ENCODE assay signal across 8 cellular contexts in genomic region chr9:69919461-69920061, GRCh38.
DNase-seq lines count a peak whose midpoint lies in the region; ATAC-seq, FAIRE-seq and TF ChIP-seq lines count a peak whose summit lies in the region.

No MANE protein-coding gene starts in this region.

- CTCF ChIA-PET in K562 (lab: Yijun Ruan, JAX; ENCODE audit: low intra/inter-chr PET ratio), result interaction anchor here (1.9 kb wide), 1 partner anchor 497 kb away, joined by 5 read pairs; no protein-coding TSS in a partner anchor

- BruUV-seq in K562 (replicated peaks; lab: Mats Ljungman, UMichigan), result no TSS peak

- H3K79me2 ChIP-seq in K562 (ENCODE audit: control insufficient read depth, insufficient read depth, low read length), result no peaks in the 10 kb centered on the region

- H3K4me1 ChIP-seq in K562 (replicated peaks in 1 of 2; ENCODE audit: control insufficient read depth in 2 of 2, insufficient read depth in 2 of 2, low read length in 2 of 2) (no peaks in the 10 kb centered on the region), stomach (no peaks in the 10 kb centered on the region)

- no peak for TF ChIP-seq POLR2A in K562 (conservative IDR thresholded peaks at IDR 0.05)
- no peak for TF ChIP-seq POLR2A in stomach (IDR thresholded peaks at IDR 0.05)

- H3K4me2 ChIP-seq in K562 (ENCODE audit: insufficient read depth, low read length), result no peak overlapping the region

- H3K27me3 ChIP-seq in K562 (ENCODE audit: control insufficient read depth in 2 of 2, insufficient read depth in 2 of 2, low read length in 2 of 2) (peaks cover 0 to 5% of the 10 kb centered on the region in 2 experiments; a peak in 1 of 5 replicates), stomach (peaks cover 0 to 14% (median 0%) of the 10 kb centered on the region in 3 donors)

- intact Hi-C loops in K562 (cut with micrococcal nuclease) (loop anchor here (1.0 to 10.0 kb wide), 2 partner anchors 246 to 355 kb away; no protein-coding TSS in a partner anchor), stomach (cut with DNase I; ENCODE audit: low total_unique reads) (no loop called here)

- ATAC-seq in HG03354 (IDR thresholded peaks at IDR 0.05; ENCODE audit: poor library complexity, severe bottlenecking, unreplicated experiment) (peak; percentile 93), K562 (peak; percentile 83), HG03457 (IDR thresholded peaks at IDR 0.05; ENCODE audit: unreplicated experiment) (no peak)

- in situ Hi-C loops in K562 (cut with MboI), result no loop called here

- TF ChIP-seq CTCF in K562 (IDR thresholded peaks at IDR 0.05 in 2 of 3, conservative IDR thresholded peaks at IDR 0.05 in 1 of 3; ENCODE audit: insufficient read depth in 2 of 3, low read depth in 1 of 3, low read length in 3 of 3) (peak; percentile 48 to 60 (median 59); a peak in 5 of 6 replicates), stomach (IDR thresholded peaks at IDR 0.05) (peak in 5 of 7 experiments; percentile 20 to 58 (median 46))

- peak; percentile 76 for FAIRE-seq in K562 (lab: Jason Lieb, UNC)

- no peak for TF ChIP-seq EP300 in K562 (IDR thresholded peaks at IDR 0.05; ENCODE audit: low read length)
- no peak for TF ChIP-seq EP300 in stomach (IDR thresholded peaks at IDR 0.05)

- no peak overlapping the region for H2AFZ ChIP-seq in K562 (ENCODE audit: low read depth, low read length)

- H3K36me3 ChIP-seq in K562 (ENCODE audit: control insufficient read depth, insufficient read depth, low read length) (no peaks in the 10 kb centered on the region), stomach (no peaks in the 10 kb centered on the region)

- H3K9me3 ChIP-seq in K562 (replicated peaks; ENCODE audit: control insufficient read depth, insufficient read depth, low read depth, low read length) (no peaks in the 10 kb centered on the region), stomach (no peaks in the 10 kb centered on the region)

- POLR2A ChIA-PET in K562 (lab: Yijun Ruan, JAX), result interaction anchor here (1.1 kb wide), 1 partner anchor 26 kb away, joined by 3 read pairs; no protein-coding TSS in a partner anchor

- WGBS in K562 (ENCODE audit: insufficient coverage, low coverage, missing lambda C conversion rate), result 0% methylated on average over 2 of the region's 2 CpGs
- WGBS in stomach, 5 donors, result 9 to 16% (median 10%) methylated on average over 2 of the region's 2 CpGs

- H3K4me3 ChIP-seq in K562, result no peak overlapping the region
- no peak overlapping the region for H3K4me3 ChIP-seq in stomach

- TF ChIP-seq RAD21 in K562 (CRISPR knock-in tag; conservative IDR thresholded peaks at IDR 0.05 in 1 of 2, IDR thresholded peaks at IDR 0.05 in 1 of 2), result peak; percentile 40 to 64

- H3K27ac ChIP-seq in K562 (ENCODE audit: extremely low read depth, low read depth, low read length) (no peak overlapping the region), stomach (no peak overlapping the region)

- no peak overlapping the region for H3K9ac ChIP-seq in K562 (ENCODE audit: insufficient read depth in 1 of 2, low read depth in 2 of 2, low read length in 2 of 2)

- H4K20me1 ChIP-seq in K562 (replicated peaks; ENCODE audit: control insufficient read depth, insufficient read depth, low read length), result no peaks in the 10 kb centered on the region

- DNase-seq in DMS153 (lab: John Stamatoyannopoulos, UW) (peak; percentile 55), GM19240 (ENCODE audit: insufficient read length, low spot score) (peak; percentile 27), NCI-H510A (lab: John Stamatoyannopoulos, UW) (peak; percentile 10), K562 (ENCODE audit: extremely low read depth in 1 of 4, low spot score in 3 of 4) (peak; percentile 21 to 41 (median 30)), inferior parietal cortex (ENCODE audit: extremely low spot score) (peak; percentile 88), stomach (no peak)

- no peaks in the 10 kb centered on the region for H3K9me1 ChIP-seq in K562 (ENCODE audit: control insufficient read depth, insufficient read depth, low read length)

TF ChIP-seq in K562, 482 proteins besides CTCF, POLR2A, EP300 and RAD21:
- TF ChIP-seq RBFOX2 (IDR thresholded peaks at IDR 0.05; ENCODE audit: low read depth, low read length), result no peak
- TF ChIP-seq DEAF1 (CRISPR knock-in tag; IDR thresholded peaks at IDR 0.05), result 0 out of 2 replicates have a peak, but pooled peaks have one; percentile 9
TF ChIP-seq in K562: peak in this region for 1.
